Comparison of ENCODE assay signal across 9 cellular contexts in genomic region chr4:38082424-38083374, GRCh38.
A peak's percentile ranks its signal among the peaks of the same experiment; 100 is the strongest.
DNase-seq lines count a peak whose midpoint lies in the region; ATAC-seq and TF ChIP-seq lines count a peak whose summit lies in the region.
"Had no signal": no experiment of that assay in that cellular context is flagged by ENCODE, and none has a peak within 500 bp of the region (broad histone marks: within the 10 kb centered on the region; RNA-seq: fewer than 3 reads in every experiment).

No MANE protein-coding gene starts in this region.

- TF ChIP-seq CTCF in brain microvascular endothelial cell (IDR thresholded peaks at IDR 0.05; ENCODE audit: low read depth, low read length, missing control alignments) = no peak

- peak overlapping the region; percentile 53 for H3K27ac ChIP-seq in brain microvascular endothelial cell

- no peaks in the 10 kb centered on the region for H3K27me3 ChIP-seq in brain microvascular endothelial cell (replicated peaks)

- in situ Hi-C loops in brain microvascular endothelial cell (cut with HindIII; ENCODE audit: low pct_ligation_motif_present, low sequenced_read_pairs) = no loop called here

- peak; percentile 37 for ATAC-seq in left lobe of liver
- no peak for ATAC-seq in HG03432 (IDR thresholded peaks at IDR 0.05; ENCODE audit: unreplicated experiment)

- H3K4me3 ChIP-seq in brain microvascular endothelial cell (ENCODE audit: low read depth, low read length) = no peak overlapping the region

- DNase-seq in LHCN-M2 (ENCODE audit: low read depth) (peak; percentile 83), brain microvascular endothelial cell (peak; percentile 30), left lobe of liver (ENCODE audit: low spot score) (no peak), stromal cell of bone marrow (ENCODE audit: low read depth) (peak; percentile 86), amygdala (lab: John Stamatoyannopoulos, UW) (no peak), SIG-M5 treated with dmso at 0.1 percent for 504 hours (lab: John Stamatoyannopoulos, UW; ENCODE audit: unreplicated experiment) (no peak), retina (no peak)
- DNase-seq: NCI-H2081 treated with DMSO at 0.1 percent for 48 hours had no signal

- H3K36me3 ChIP-seq in brain microvascular endothelial cell (replicated peaks) = no peaks in the 10 kb centered on the region

Comparison
In these comparisons a context has a peak if more than half of its experiments do, and no peak if none do; other contexts are left out.
1. DNase-seq: peak in LHCN-M2 (single experiment), brain microvascular endothelial cell (single experiment) and stromal cell of bone marrow (single experiment); none in left lobe of liver (single experiment), amygdala (0 of 56), SIG-M5 treated with dmso at 0.1 percent for 504 hours (single experiment) and retina (single experiment).